9 cellular contexts compared by ENCODE assay signal in the genomic region with DNA sequence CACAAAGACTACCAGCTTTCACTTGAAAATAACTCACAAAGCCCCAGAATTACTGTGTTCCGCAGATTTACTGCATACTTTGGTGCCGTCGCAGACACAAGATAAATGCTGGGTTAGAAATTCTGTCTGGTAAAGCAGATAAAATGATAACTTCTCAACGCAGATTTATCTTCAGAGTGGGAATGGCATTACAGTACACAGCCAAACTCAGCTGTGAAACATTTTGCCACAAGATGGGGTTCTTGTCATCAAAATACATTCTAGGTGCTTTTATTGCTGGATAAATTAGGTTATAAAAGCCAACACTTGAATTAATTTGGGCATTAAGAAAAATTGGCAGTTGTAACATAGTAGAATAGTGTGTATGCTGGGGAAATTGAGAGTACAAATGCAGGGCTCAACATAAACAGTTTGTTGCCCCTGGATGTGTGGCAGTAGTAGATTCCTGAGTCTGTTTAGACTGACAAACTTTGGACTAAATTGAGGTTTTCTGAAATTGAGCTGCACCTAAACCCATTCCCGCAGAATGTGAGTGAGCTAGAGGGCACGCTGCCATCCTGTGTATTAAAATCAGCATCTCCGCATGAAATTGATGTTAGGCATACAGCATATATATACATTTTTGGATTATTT.
DNase-seq lines count a peak whose midpoint lies in the region; TF ChIP-seq lines count a peak whose summit lies in the region.
"Had no signal": no experiment of that assay in that cellular context is flagged by ENCODE, and none has a peak within 500 bp of the region (broad histone marks: within the 10 kb centered on the region; RNA-seq: fewer than 3 reads in every experiment).

No MANE protein-coding gene starts in this region.

- H3K79me2 ChIP-seq in DOHH2 (ENCODE audit: control insufficient read depth, low read length), result no peaks in the 10 kb centered on the region
- H3K79me2 ChIP-seq in osteoblast (ENCODE audit: insufficient read depth, low read length), result no peaks in the 10 kb centered on the region

- TF ChIP-seq CTCF in DOHH2 (IDR thresholded peaks at IDR 0.05; ENCODE audit: low read depth, low read length, poor library complexity, severe bottlenecking) (peak; percentile 16), osteoblast (IDR thresholded peaks at IDR 0.05; ENCODE audit: extremely low read depth, low read depth, low read length) (peak; percentile 56)

- H3K36me3 ChIP-seq in DOHH2 (ENCODE audit: control insufficient read depth, low read length), result peaks cover 57% of the 10 kb centered on the region
- H3K36me3 ChIP-seq in SK-N-MC (ENCODE audit: insufficient read depth, low read length), result peaks cover 51% of the 10 kb centered on the region
- peaks cover 6% of the 10 kb centered on the region for H3K36me3 ChIP-seq in osteoblast (ENCODE audit: insufficient read depth, low read length)

- no peak overlapping the region for H3K4me2 ChIP-seq in DOHH2 (ENCODE audit: low read length)
- H3K4me2 ChIP-seq in osteoblast (ENCODE audit: insufficient read depth, low read length), result no peak overlapping the region

- H3K9me2 ChIP-seq in DOHH2 (replicated peaks; ENCODE audit: control insufficient read depth, low read length), result no peaks in the 10 kb centered on the region

- H3K27me3 ChIP-seq in DOHH2 (ENCODE audit: control insufficient read depth, low read length) (no peaks in the 10 kb centered on the region), osteoblast (ENCODE audit: insufficient read depth, low read length) (no peaks in the 10 kb centered on the region)

- no peak overlapping the region for H3K9ac ChIP-seq in SK-N-MC (ENCODE audit: insufficient read length)

- no peak for DNase-seq in SK-N-MC (ENCODE audit: low read depth, low spot score)
- peak; percentile 74 for DNase-seq in fibroblast of peridontal ligament (ENCODE audit: extremely low read depth)
- DNase-seq in osteoblast (ENCODE audit: insufficient read length, low spot score, missing footprints), result peak; percentile 52
- DNase-seq in activated CD4-positive, alpha-beta T cell treated with anti-CD3 and anti-CD28 coated beads for 4 hours, result no peak
- DNase-seq in HCEC 1CT, result no peak
- no peak for DNase-seq in DMS79 (lab: John Stamatoyannopoulos, UW)
- DNase-seq in NCI-H128 (lab: John Stamatoyannopoulos, UW; ENCODE audit: unreplicated experiment), result no peak

- peak overlapping the region; percentile 58 for H2AFZ ChIP-seq in osteoblast (ENCODE audit: low read length)

- H3K4me3 ChIP-seq in DOHH2 (ENCODE audit: low read length) (no peak overlapping the region), SK-N-MC (no peak overlapping the region), osteoblast (ENCODE audit: insufficient read depth, low read length) (no peak overlapping the region)
- H3K4me3 ChIP-seq: lung had no signal

- no peak overlapping the region for H3K27ac ChIP-seq in DOHH2 (ENCODE audit: low read depth, low read length)
- peak overlapping the region; percentile 22; the same call in 1 of the 2 replicates for H3K27ac ChIP-seq in SK-N-MC
- H3K27ac ChIP-seq in osteoblast (ENCODE audit: low read depth, low read length), result no peak overlapping the region

- H3F3A ChIP-seq in DOHH2 (ENCODE audit: control insufficient read depth, insufficient read depth), result peaks cover 15% of the 10 kb centered on the region

- H3K4me1 ChIP-seq in DOHH2 (ENCODE audit: control insufficient read depth, low read length), result no peaks in the 10 kb centered on the region
- no peaks in the 10 kb centered on the region for H3K4me1 ChIP-seq in osteoblast (ENCODE audit: insufficient read depth, low read length)

- H3K9me3 ChIP-seq in DOHH2 (ENCODE audit: control insufficient read depth, insufficient read depth, low read length) (no peaks in the 10 kb centered on the region), SK-N-MC (ENCODE audit: low read depth, low read length) (no peaks in the 10 kb centered on the region), osteoblast (ENCODE audit: low read depth, low read length) (no peaks in the 10 kb centered on the region)

- no peaks in the 10 kb centered on the region for H4K20me1 ChIP-seq in DOHH2 (ENCODE audit: control insufficient read depth, insufficient read depth, low read depth, low read length)
- no peaks in the 10 kb centered on the region for H4K20me1 ChIP-seq in osteoblast (ENCODE audit: insufficient read depth, low read length)

Comparison
In these comparisons a context has a peak if more than half of its experiments do, and no peak if none do; other contexts are left out.
1. DNase-seq: peak in fibroblast of peridontal ligament (single experiment) and osteoblast (single experiment); none in SK-N-MC (single experiment), activated CD4-positive, alpha-beta T cell treated with anti-CD3 and anti-CD28 coated beads for 4 hours (0 of 2), HCEC 1CT (single experiment), DMS79 (single experiment) and NCI-H128 (single experiment).